Comparison of ENCODE assay signal across 11 cellular contexts in the genomic region with DNA sequence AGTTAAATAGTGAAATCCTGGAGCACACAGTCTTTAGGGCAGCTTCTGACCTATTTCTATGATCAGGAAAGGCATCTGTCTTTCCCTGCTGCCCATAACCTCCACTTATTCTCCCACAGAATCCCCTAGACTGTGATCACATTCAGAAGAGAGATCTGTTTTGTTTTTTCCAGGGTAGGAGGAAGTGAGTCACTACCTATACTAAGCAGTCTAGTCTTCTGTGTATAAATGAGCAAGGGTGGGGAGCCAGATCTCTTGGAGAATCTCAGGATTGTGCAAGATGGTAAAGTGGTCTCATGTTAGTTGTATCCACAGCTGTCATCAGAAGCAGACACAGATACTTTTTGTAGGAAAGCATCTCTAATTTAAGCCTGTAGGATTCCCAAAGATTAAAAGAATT. TPM values are rescaled to one million over a fixed set of nuclear protein-coding genes. Genes with fewer than 3 reads are reported as not detected.
A peak's percentile ranks its signal among the peaks of the same experiment; 100 is the strongest.
DNase-seq lines count a peak whose midpoint lies in the region; ATAC-seq and TF ChIP-seq lines count a peak whose summit lies in the region.
"Had no signal": no experiment of that assay in that cellular context is flagged by ENCODE, and none has a peak within 500 bp of the region (broad histone marks: within the 10 kb centered on the region; RNA-seq: fewer than 3 reads in every experiment).

No MANE protein-coding gene starts in this region.

- no peaks in the 10 kb centered on the region for H3K9me3 ChIP-seq in mesenchymal stem cell (ENCODE audit: control insufficient read depth, low read length)
- no peaks in the 10 kb centered on the region for H3K9me3 ChIP-seq in Peyer's patch
- H3K9me3 ChIP-seq: ovary had no signal

- H2BK5ac ChIP-seq in mesenchymal stem cell (ENCODE audit: low read depth, low read length, poor library complexity, severe bottlenecking), result no peak overlapping the region

- no peak overlapping the region for H3K4me3 ChIP-seq in NB4 (ENCODE audit: low read depth, low read length)
- H3K4me3 ChIP-seq in astrocyte of the spinal cord (ENCODE audit: low read depth, low read length), result no peak overlapping the region
- no peak overlapping the region for H3K4me3 ChIP-seq in mesenchymal stem cell (ENCODE audit: insufficient read depth in 1 of 2, low read depth in 1 of 2, low read length in 2 of 2)
- H3K4me3 ChIP-seq in Peyer's patch, result no peak overlapping the region
- H3K4me3 ChIP-seq: ovary had no signal

- H4K91ac ChIP-seq in mesenchymal stem cell (ENCODE audit: low read length), result no peak overlapping the region

- intact Hi-C loops in Right ventricle myocardium inferior (cut with DNase I), result no loop called here

- no peak overlapping the region for H2AFZ ChIP-seq in mesenchymal stem cell (ENCODE audit: low read depth, low read length)

- no peak overlapping the region for H3K4me2 ChIP-seq in mesenchymal stem cell (ENCODE audit: low read length, poor library complexity, severe bottlenecking)

- no peak overlapping the region for H2AK5ac ChIP-seq in mesenchymal stem cell (ENCODE audit: low read length, severe bottlenecking)

- TF ChIP-seq CTCF in NB4 (IDR thresholded peaks at IDR 0.05; ENCODE audit: low read depth, low read length) (no peak), astrocyte of the spinal cord (IDR thresholded peaks at IDR 0.05; ENCODE audit: low read depth, low read length) (no peak), Peyer's patch (IDR thresholded peaks at IDR 0.05) (no peak)

- H3K27ac ChIP-seq in mesenchymal stem cell (ENCODE audit: low read length, poor library complexity, severe bottlenecking) (peak overlapping the region; percentile 74), Peyer's patch (peak overlapping the region in 2 of 4 donors; percentile 17 to 42)
- H3K27ac ChIP-seq: ovary had no signal

- peaks cover 16% of the 10 kb centered on the region for H3K79me1 ChIP-seq in mesenchymal stem cell (replicated peaks; ENCODE audit: low read length, poor library complexity, severe bottlenecking)

- DNase-seq in Daoy (ENCODE audit: low read depth) (peak; percentile 71), NB4 (ENCODE audit: low read depth) (peak; percentile 84), astrocyte of the spinal cord (ENCODE audit: low read depth, low spot score) (peak; percentile 88), mesenchymal stem cell (peak; percentile 99), NCI-H510A treated with DMSO at 0.1 percent for 48 hours (lab: John Stamatoyannopoulos, UW) (no peak), Peyer's patch (no peak), anterior cingulate cortex (lab: John Stamatoyannopoulos, UW) (no peak), Right ventricle myocardium inferior (ENCODE audit: missing footprints) (no peak)
- DNase-seq: activated B cell treated with CpG ODN at 0.5 μM for 24 hours, NCI-H1417, ovary had no signal

- H3K4ac ChIP-seq in mesenchymal stem cell (ENCODE audit: low read depth in 1 of 2, low read length in 2 of 2), result peak overlapping the region in 1 of 2 experiments; percentile 71

- H3K27me3 ChIP-seq in mesenchymal stem cell (ENCODE audit: control insufficient read depth in 1 of 2, insufficient read depth in 1 of 2, low read length in 2 of 2), result no peaks in the 10 kb centered on the region
- no peaks in the 10 kb centered on the region for H3K27me3 ChIP-seq in Peyer's patch
- H3K27me3 ChIP-seq: ovary had no signal

- H2BK15ac ChIP-seq in mesenchymal stem cell (ENCODE audit: low read depth, poor library complexity, severe bottlenecking), result no peak overlapping the region

- peak overlapping the region; percentile 76 for H3K9ac ChIP-seq in mesenchymal stem cell (ENCODE audit: low read length)

- H3K36me3 ChIP-seq in mesenchymal stem cell (ENCODE audit: control insufficient read depth in 1 of 2, insufficient read depth in 2 of 2, low read depth in 1 of 2, low read length in 2 of 2), result peaks cover 0 to 42% of the 10 kb centered on the region in 2 experiments
- no peaks in the 10 kb centered on the region for H3K36me3 ChIP-seq in Peyer's patch
- H3K36me3 ChIP-seq: ovary had no signal

- H3K18ac ChIP-seq in mesenchymal stem cell (ENCODE audit: low read depth in 1 of 2, low read length in 2 of 2), result peak overlapping the region in 1 of 2 experiments; percentile 96

- in situ Hi-C loops in astrocyte of the spinal cord (cut with HindIII; ENCODE audit: low sequenced_read_pairs), result no loop called here

- no peak for ATAC-seq in Right ventricle myocardium inferior

- no peak overlapping the region for H2BK120ac ChIP-seq in mesenchymal stem cell (ENCODE audit: low read depth, low read length)

- H4K8ac ChIP-seq in mesenchymal stem cell (ENCODE audit: low read length), result no peak overlapping the region

- H3K14ac ChIP-seq in mesenchymal stem cell (ENCODE audit: low read length in 2 of 2), result no peak overlapping the region

- no peak overlapping the region for H3K23ac ChIP-seq in mesenchymal stem cell (ENCODE audit: low read length in 2 of 2)

- TF ChIP-seq POLR2A in NB4 (IDR thresholded peaks at IDR 0.05; ENCODE audit: extremely low read depth, insufficient read length) (no peak), Peyer's patch (IDR thresholded peaks at IDR 0.05) (no peak)

- no peak overlapping the region for H2BK12ac ChIP-seq in mesenchymal stem cell (ENCODE audit: low read length in 2 of 2)

- H3K4me1 ChIP-seq in mesenchymal stem cell (ENCODE audit: control insufficient read depth, insufficient read depth, low read depth, low read length) (peaks cover 2% of the 10 kb centered on the region), Peyer's patch (no peaks in the 10 kb centered on the region)

RNA-seq across cellular contexts. Expression of a gene that starts 11.8 kb away (rescaled TPM):
- 59.1 and 61.9 TPM in 2 replicates for total RNA-seq in Daoy (2014; rRNA removed; shearing (Covaris generic))
- 38.5 TPM for polyA plus RNA-seq in mesenchymal stem cell (2013, experiment 1 of 2)
- polyA plus RNA-seq in mesenchymal stem cell (2013, experiment 2 of 2), result 39.9 TPM
- total RNA-seq in Peyer's patch, result 10 to 100 TPM in 3 of 4 donors, 1 to 10 TPM in 1; 8.3 to 21.4 (median 19.4) TPM
- 19.2 TPM for total RNA-seq in Right ventricle myocardium inferior

RNA-seq across cellular contexts. Expression of a gene that starts 48.6 kb away (rescaled TPM):
- 38.3 and 41.4 TPM in 2 replicates for total RNA-seq in Daoy (2014; rRNA removed; shearing (Covaris generic))
- 38.6 TPM for polyA plus RNA-seq in mesenchymal stem cell (2013, experiment 1 of 2)
- 38.9 TPM for polyA plus RNA-seq in mesenchymal stem cell (2013, experiment 2 of 2)
- 10 to 100 TPM in 2 of 4 donors, 1 to 10 TPM in 2; 9.3 to 52.0 (median 12.2) TPM for total RNA-seq in Peyer's patch
- total RNA-seq in Right ventricle myocardium inferior, result 24.8 TPM

Comparison
In these comparisons a context has a peak if more than half of its experiments do, and no peak if none do; other contexts are left out.
1. DNase-seq: peak in Daoy (single experiment), NB4 (single experiment), astrocyte of the spinal cord (single experiment) and mesenchymal stem cell (single experiment); none in NCI-H510A treated with DMSO at 0.1 percent for 48 hours (single experiment), Peyer's patch (0 of 3), anterior cingulate cortex (0 of 58) and Right ventricle myocardium inferior (single experiment).